ENCODE assay signal across 11 cellular contexts in genomic region chr4:122733805-122734155, GRCh38. TPM values are rescaled to one million over a fixed set of nuclear protein-coding genes. Genes with fewer than 3 reads are reported as not detected.
DNase-seq lines count a peak whose midpoint lies in the region; ATAC-seq and TF ChIP-seq lines count a peak whose summit lies in the region.
"Had no signal": no experiment of that assay in that cellular context is flagged by ENCODE, and none has a peak within 500 bp of the region (broad histone marks: within the 10 kb centered on the region; RNA-seq: fewer than 3 reads in every experiment).

No MANE protein-coding gene starts in this region.

- no peaks in the 10 kb centered on the region for H3K36me3 ChIP-seq in hepatocyte (replicated peaks; ENCODE audit: insufficient read depth, low read depth)
- no peaks in the 10 kb centered on the region for H3K36me3 ChIP-seq in spleen
- H3K36me3 ChIP-seq in ovary: no peaks in the 10 kb centered on the region

- H4K20me1 ChIP-seq in hepatocyte (ENCODE audit: insufficient read depth, poor library complexity, severe bottlenecking): no peaks in the 10 kb centered on the region

- H3K4me1 ChIP-seq in hepatocyte (ENCODE audit: insufficient read depth) (peaks cover 11% of the 10 kb centered on the region), spleen (peaks cover 0 to 25% (median 12%) of the 10 kb centered on the region in 6 donors), ovary (ENCODE audit: insufficient read depth) (peaks cover 2% of the 10 kb centered on the region)

- no peaks in the 10 kb centered on the region for H3K27me3 Mint-ChIP-seq in activated CD4-positive, alpha-beta T cell treated with anti-CD3 and anti-CD28 coated beads, Interleukin-2, amount 10 ng/mL, durations not matched to agents 24 days and 14 days
- H3K27me3 Mint-ChIP-seq in WTC11 (ENCODE audit: low read depth): no peaks in the 10 kb centered on the region

- H3K27me3 ChIP-seq in hepatocyte (no peaks in the 10 kb centered on the region), spleen (replicated peaks in 1 of 7) (no peaks in the 10 kb centered on the region), ovary (no peaks in the 10 kb centered on the region)

- peaks cover 15% of the 10 kb centered on the region for H3K79me2 ChIP-seq in hepatocyte

- H3K9me3 ChIP-seq in hepatocyte (ENCODE audit: low read depth): peaks cover 3% of the 10 kb centered on the region
- peaks cover 0 to 6% (median 0%) of the 10 kb centered on the region in 8 donors for H3K9me3 ChIP-seq in spleen
- no peaks in the 10 kb centered on the region for H3K9me3 ChIP-seq in ovary

- POLR2A ChIA-PET in WTC11 (lab: Charles Lee): no interaction called here

- ATAC-seq in WTC11 (no peak), HG03108 (IDR thresholded peaks at IDR 0.05; ENCODE audit: unreplicated experiment) (no peak)

- peak overlapping the region; percentile 78 for H3K4me2 ChIP-seq in hepatocyte

- 94% methylated on average over 1 of the region's 1 CpG for whole genome bisulfite sequencing in hepatocyte (ENCODE audit: low lambda C conversion rate, missing lambda C conversion rate)
- WGBS in spleen, 5 donors: 98 to 100% (median 98%) methylated on average over 1 of the region's 1 CpG
- 95 to 100% (median 100%) methylated on average over 1 of the region's 1 CpG for whole genome bisulfite sequencing in ovary, 3 donors

- TF ChIP-seq CTCF in WTC11 (IDR thresholded peaks at IDR 0.05): no peak
- TF ChIP-seq CTCF in hepatocyte (IDR thresholded peaks at IDR 0.05; ENCODE audit: poor library complexity): no peak
- no peak for TF ChIP-seq CTCF in spleen (IDR thresholded peaks at IDR 0.05 in 8 of 11, conservative IDR thresholded peaks at IDR 0.05 in 3 of 11)
- TF ChIP-seq CTCF in ovary (IDR thresholded peaks at IDR 0.05): no peak

- H2AFZ ChIP-seq in hepatocyte: peak overlapping the region; percentile 54

- H3K4me1 Mint-ChIP-seq in activated CD4-positive, alpha-beta T cell treated with anti-CD3 and anti-CD28 coated beads, Interleukin-2, amount 10 ng/mL, durations not matched to agents 24 days and 14 days: peaks cover 21% of the 10 kb centered on the region
- peaks cover 10% of the 10 kb centered on the region for H3K4me1 Mint-ChIP-seq in WTC11

- H3K4me3 ChIP-seq in hepatocyte (peak overlapping the region; percentile 31), spleen (peak overlapping the region in 1 of 8 donors; percentile 81), ovary (no peak overlapping the region)

- peaks cover 17% of the 10 kb centered on the region for H3K36me3 Mint-ChIP-seq in activated CD4-positive, alpha-beta T cell treated with anti-CD3 and anti-CD28 coated beads, Interleukin-2, amount 10 ng/mL, durations not matched to agents 24 days and 14 days (ENCODE audit: low read depth)
- peaks cover 10% of the 10 kb centered on the region for H3K36me3 Mint-ChIP-seq in WTC11

- H3K4me3 Mint-ChIP-seq in activated CD4-positive, alpha-beta T cell treated with anti-CD3 and anti-CD28 coated beads, Interleukin-2, amount 10 ng/mL, durations not matched to agents 24 days and 14 days: peak overlapping the region; percentile 94
- H3K4me3 Mint-ChIP-seq in WTC11: peak overlapping the region; percentile 90

- peak overlapping the region; percentile 96 for H3K27ac Mint-ChIP-seq in activated CD4-positive, alpha-beta T cell treated with anti-CD3 and anti-CD28 coated beads, Interleukin-2, amount 10 ng/mL, durations not matched to agents 24 days and 14 days
- H3K27ac Mint-ChIP-seq in WTC11: no peak overlapping the region

- no peak for TF ChIP-seq POLR2A in spleen (IDR thresholded peaks at IDR 0.05)
- no peak for TF ChIP-seq POLR2A in ovary (IDR thresholded peaks at IDR 0.05)

- no peaks in the 10 kb centered on the region for H3K9me2 ChIP-seq in hepatocyte (replicated peaks; ENCODE audit: insufficient read depth)

- TF ChIP-seq EP300 in ovary (IDR thresholded peaks at IDR 0.05): no peak

- intact Hi-C loops in activated CD4-positive, alpha-beta T cell treated with anti-CD3 and anti-CD28 coated beads, Interleukin-2, amount 10 ng/mL, durations not matched to agents 24 days and 14 days (cut with micrococcal nuclease): loop anchor here (2.0 kb wide), 1 partner anchor 17 kb away; no protein-coding TSS in a partner anchor
- intact Hi-C loops in spleen (cut with DNase I; ENCODE audit: low total_unique reads): no loop called here
- intact Hi-C loops in ovary (cut with DNase I): loop anchor here in 1 of 4 donors (10.0 kb wide), 1 partner anchor 59 kb away; no protein-coding TSS in a partner anchor

- DNase-seq in activated CD4-positive, alpha-beta T cell treated with anti-CD3 and anti-CD28 coated beads, Interleukin-2, amount 10 ng/mL, durations not matched to agents 24 days and 14 days: no peak
- no peak for DNase-seq in activated CD4-positive, alpha-beta T cell treated with anti-CD3 and anti-CD28 coated beads for 1 hour
- no peak for DNase-seq in WTC11 (ENCODE audit: low spot score)
- DNase-seq in hepatocyte (ENCODE audit: low spot score): no peak
- no peak for DNase-seq in spleen
- no peak for DNase-seq in cerebellar cortex (ENCODE audit: low spot score)
- no peak for DNase-seq in ovary
- DNase-seq: AML-193, cerebellar nuclear complex, occipital lobe had no signal

- H3K27ac ChIP-seq in hepatocyte: peak overlapping the region; percentile 91
- peak overlapping the region in 5 of 8 donors; percentile 15 to 89 (median 88) for H3K27ac ChIP-seq in spleen
- no peak overlapping the region for H3K27ac ChIP-seq in ovary

- CTCF ChIA-PET in WTC11 (lab: Charles Lee): interaction anchor here (3.0 kb wide), 1 partner anchor 16 kb away, joined by 23 read pairs; no protein-coding TSS in a partner anchor

- no peaks in the 10 kb centered on the region for H3K9me3 Mint-ChIP-seq in activated CD4-positive, alpha-beta T cell treated with anti-CD3 and anti-CD28 coated beads, Interleukin-2, amount 10 ng/mL, durations not matched to agents 24 days and 14 days
- H3K9me3 Mint-ChIP-seq in WTC11: peaks cover 11% of the 10 kb centered on the region

TF ChIP-seq in WTC11, 78 proteins besides CTCF, POLR2A, EP300 and RAD21 (continues in another document):
- TF ChIP-seq TP53 (CRISPR knock-in tag; IDR thresholded peaks at IDR 0.05) (no peak), GTF2I (CRISPR knock-in tag; conservative IDR thresholded peaks at IDR 0.05) (no peak), CDX4 (CRISPR knock-in tag; IDR thresholded peaks at IDR 0.05; ENCODE audit: borderline replicate concordance) (no peak), JUN (CRISPR knock-in tag; IDR thresholded peaks at IDR 0.05) (no peak), FOXJ3 (CRISPR knock-in tag; IDR thresholded peaks at IDR 0.05; ENCODE audit: borderline replicate concordance) (no peak), ATF3 (CRISPR knock-in tag; conservative IDR thresholded peaks at IDR 0.05) (no peak), TEAD1 (CRISPR knock-in tag; IDR thresholded peaks at IDR 0.05) (no peak)
- TF ChIP-seq, protein P1, sequence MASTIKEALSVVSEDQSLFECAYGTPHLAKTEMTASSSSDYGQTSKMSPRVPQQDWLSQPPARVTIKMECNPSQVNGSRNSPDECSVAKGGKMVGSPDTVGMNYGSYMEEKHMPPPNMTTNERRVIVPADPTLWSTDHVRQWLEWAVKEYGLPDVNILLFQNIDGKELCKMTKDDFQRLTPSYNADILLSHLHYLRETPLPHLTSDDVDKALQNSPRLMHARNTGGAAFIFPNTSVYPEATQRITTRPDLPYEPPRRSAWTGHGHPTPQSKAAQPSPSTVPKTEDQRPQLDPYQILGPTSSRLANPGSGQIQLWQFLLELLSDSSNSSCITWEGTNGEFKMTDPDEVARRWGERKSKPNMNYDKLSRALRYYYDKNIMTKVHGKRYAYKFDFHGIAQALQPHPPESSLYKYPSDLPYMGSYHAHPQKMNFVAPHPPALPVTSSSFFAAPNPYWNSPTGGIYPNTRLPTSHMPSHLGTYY (CRISPR knock-in tag; IDR thresholded peaks at IDR 0.05): no peak
- TF ChIP-seq, protein P2, sequence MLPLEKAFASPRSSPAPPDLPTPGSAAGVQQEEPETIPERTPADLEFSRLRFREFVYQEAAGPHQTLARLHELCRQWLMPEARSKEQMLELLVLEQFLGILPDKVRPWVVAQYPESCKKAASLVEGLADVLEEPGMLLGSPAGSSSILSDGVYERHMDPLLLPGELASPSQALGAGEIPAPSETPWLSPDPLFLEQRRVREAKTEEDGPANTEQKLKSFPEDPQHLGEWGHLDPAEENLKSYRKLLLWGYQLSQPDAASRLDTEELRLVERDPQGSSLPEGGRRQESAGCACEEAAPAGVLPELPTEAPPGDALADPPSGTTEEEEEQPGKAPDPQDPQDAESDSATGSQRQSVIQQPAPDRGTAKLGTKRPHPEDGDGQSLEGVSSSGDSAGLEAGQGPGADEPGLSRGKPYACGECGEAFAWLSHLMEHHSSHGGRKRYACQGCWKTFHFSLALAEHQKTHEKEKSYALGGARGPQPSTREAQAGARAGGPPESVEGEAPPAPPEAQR (CRISPR knock-in tag; IDR thresholded peaks at IDR 0.05): no peak

RNA-seq across cellular contexts. Expression of gene BBS12, which starts 1.3 kb away (rescaled TPM):
- 3.8 and 4.7 TPM in 2 replicates for total RNA-seq in activated CD4-positive, alpha-beta T cell treated with anti-CD3 and anti-CD28 coated beads, Interleukin-2, amount 10 ng/mL, durations not matched to agents 24 days and 14 days
- total RNA-seq in WTC11 (2021): 2.1 to 2.7 TPM (median 2.3 TPM) in 3 replicates
- total RNA-seq in hepatocyte: 3.9 and 4.7 TPM in 2 replicates
- 3.0 and 4.3 TPM in 2 replicates for polyA plus RNA-seq in hepatocyte
- total RNA-seq in spleen: 1 to 10 TPM; 2.1 to 4.4 (median 3.0) TPM
- polyA plus RNA-seq in spleen: 1 to 10 TPM in 2 of 3 donors, under 1 TPM in 1; 0.91 to 1.4 (median 1.3) TPM
- total RNA-seq in ovary: 1 to 10 TPM; 3.1 to 6.8 (median 3.8) TPM
- 1 to 10 TPM; 2.6 to 4.2 TPM for polyA plus RNA-seq in ovary

Comparison
In these comparisons a context has a peak if more than half of its experiments do, and no peak if none do; other contexts are left out.
1. H3K27ac ChIP-seq: peak in hepatocyte (single experiment) and spleen (5 of 8); none in ovary (0 of 2).